8 cellular contexts compared by ENCODE assay signal in the genomic region with DNA sequence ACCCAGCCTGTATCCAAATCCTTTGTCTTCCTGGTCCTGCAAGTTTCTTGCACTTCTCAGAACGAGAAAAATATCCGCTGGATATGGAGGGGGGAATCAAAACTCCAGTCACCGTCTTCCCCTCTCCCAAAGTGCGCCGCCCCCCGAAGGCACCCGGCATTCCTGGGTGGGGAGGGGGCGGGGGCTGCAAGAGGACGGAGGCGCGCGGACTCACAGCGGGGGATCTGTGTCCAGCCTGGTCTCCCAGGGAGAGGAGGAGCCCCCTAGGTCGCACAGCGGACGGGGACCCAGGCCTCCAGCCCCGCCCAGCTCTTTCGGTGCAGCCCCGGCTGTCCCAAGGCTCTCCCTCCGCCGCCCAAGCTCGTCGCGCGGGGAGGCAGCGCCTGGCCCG. TPM values are rescaled to one million over a fixed set of nuclear protein-coding genes. Genes with fewer than 3 reads are reported as not detected.
DNase-seq lines count a peak whose midpoint lies in the region; ATAC-seq and TF ChIP-seq lines count a peak whose summit lies in the region.

No MANE protein-coding gene starts in this region.

- TF ChIP-seq CTCF in fibroblast of villous mesenchyme (IDR thresholded peaks at IDR 0.05; ENCODE audit: insufficient read depth, low read depth, low read length), result no peak

- H3K9ac ChIP-seq in SK-N-MC (ENCODE audit: insufficient read length), result peak overlapping the region; percentile 23

- H3K9me3 ChIP-seq in SK-N-MC (ENCODE audit: low read depth, low read length), result no peaks in the 10 kb centered on the region

- ATAC-seq in GM19463 (IDR thresholded peaks at IDR 0.05; ENCODE audit: unreplicated experiment) (peak; percentile 4), GM19035 (IDR thresholded peaks at IDR 0.05; ENCODE audit: unreplicated experiment) (no peak)

- no peaks in the 10 kb centered on the region for H3K36me3 ChIP-seq in SK-N-MC (ENCODE audit: insufficient read depth, low read length)

- DNase-seq in SK-N-MC (ENCODE audit: low read depth, low spot score) (no peak), fibroblast of villous mesenchyme (ENCODE audit: low read depth) (no peak), skeletal muscle cell (ENCODE audit: low read depth) (no peak), NCI-H524 (lab: John Stamatoyannopoulos, UW) (no peak), EL (no peak)
- DNase-seq in stimulated activated CD4-positive, alpha-beta T cell treated with anti-CD3 and anti-CD28 coated beads, Interleukin-2, amount 100 ng/mL, for 24 hours, result no peak

- H3K27ac ChIP-seq in SK-N-MC, result no peak overlapping the region

- peak overlapping the region; percentile 89 for H3K4me3 ChIP-seq in SK-N-MC
- H3K4me3 ChIP-seq in fibroblast of villous mesenchyme (ENCODE audit: low read depth, low read length), result peak overlapping the region; percentile 55
- H3K4me3 ChIP-seq in skeletal muscle cell (ENCODE audit: low read depth, low read length), result peak overlapping the region; percentile 47

RNA-seq across cellular contexts. Expression of a gene that starts 2.1 kb away (rescaled TPM):
- under 0.01 TPM in 1 of 2 replicates, not detected in the other for total RNA-seq in fibroblast of villous mesenchyme
